9 cellular contexts compared by ENCODE assay signal in the genomic region with DNA sequence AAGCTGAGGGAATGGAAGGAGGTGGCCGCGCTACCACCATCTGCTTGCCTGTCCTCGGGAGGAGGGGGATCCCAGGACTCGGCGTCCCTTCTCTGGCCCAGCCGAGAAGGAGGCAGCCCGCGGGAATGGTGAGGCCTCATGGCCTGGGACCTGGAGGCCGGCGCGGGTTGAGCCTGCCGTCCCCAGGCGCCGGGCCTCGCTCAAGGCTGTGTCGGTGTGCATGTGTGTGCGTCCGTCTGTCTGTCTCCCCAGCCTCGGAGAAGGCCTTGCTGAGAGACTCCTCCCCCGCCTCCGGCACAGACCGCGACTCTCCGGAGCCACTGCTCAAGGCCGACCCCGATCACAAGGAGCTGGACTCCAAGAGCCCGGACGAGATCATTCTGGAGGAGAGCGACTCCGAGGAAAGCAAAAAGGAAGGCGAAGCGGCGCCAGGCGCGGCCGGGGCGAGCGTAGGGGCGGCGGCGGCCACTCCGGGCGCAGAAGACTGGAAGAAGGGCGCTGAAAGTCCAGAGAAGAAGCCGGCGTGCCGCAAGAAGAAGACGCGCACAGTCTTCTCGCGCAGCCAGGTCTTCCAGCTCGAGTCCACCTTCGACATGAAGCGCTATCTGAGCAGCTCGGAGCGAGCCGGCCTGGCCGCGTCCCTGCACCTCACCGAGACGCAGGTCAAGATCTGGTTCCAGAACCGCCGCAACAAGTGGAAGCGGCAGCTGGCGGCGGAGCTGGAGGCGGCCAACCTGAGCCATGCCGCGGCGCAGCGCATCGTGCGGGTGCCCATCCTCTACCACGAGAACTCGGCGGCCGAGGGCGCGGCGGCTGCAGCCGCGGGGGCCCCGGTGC. TPM values are rescaled to one million over a fixed set of nuclear protein-coding genes. Genes with fewer than 3 reads are reported as not detected.
DNase-seq lines count a peak whose midpoint lies in the region; ATAC-seq and TF ChIP-seq lines count a peak whose summit lies in the region.
"Had no signal": no experiment of that assay in that cellular context is flagged by ENCODE, and none has a peak within 500 bp of the region (broad histone marks: within the 10 kb centered on the region; RNA-seq: fewer than 3 reads in every experiment).

No MANE protein-coding gene starts in this region.

- no peaks in the 10 kb centered on the region for H3K9me3 Mint-ChIP-seq in activated CD8-positive, alpha-beta memory T cell treated with anti-CD3 and anti-CD28 coated beads, Interleukin-2, amount 10 ng/mL, durations not matched to agents 7 days and 5 days (ENCODE audit: low read depth)

- DNase-seq in heart right ventricle (no peak), cardiac septum (ENCODE audit: low spot score) (no peak), islet precursor cell (peak; percentile 69), G401 (ENCODE audit: low spot score) (no peak), cerebellar cortex (ENCODE audit: low spot score) (no peak)
- no peak for DNase-seq in activated CD8-positive, alpha-beta memory T cell treated with anti-CD3 and anti-CD28 coated beads, Interleukin-2, amount 10 ng/mL, durations not matched to agents 7 days and 5 days
- DNase-seq: transverse colon had no signal

- H3K4me3 ChIP-seq in heart right ventricle (peak overlapping the region; percentile 1 to 51 (median 34)), urinary bladder (ENCODE audit: low read depth, low read length) (peak overlapping the region; percentile 17)

- no peak overlapping the region for H3K27ac ChIP-seq in heart right ventricle
- H3K27ac ChIP-seq in urinary bladder (ENCODE audit: low read depth) = no peak overlapping the region
- H3K27ac ChIP-seq: transverse colon had no signal

- H3K4me3 Mint-ChIP-seq in activated CD8-positive, alpha-beta memory T cell treated with anti-CD3 and anti-CD28 coated beads, Interleukin-2, amount 10 ng/mL, durations not matched to agents 7 days and 5 days = peak overlapping the region; percentile 51

- ATAC-seq in heart right ventricle (no peak), HG03175 (IDR thresholded peaks at IDR 0.05; ENCODE audit: unreplicated experiment) (no peak)
- ATAC-seq in activated CD8-positive, alpha-beta memory T cell treated with anti-CD3 and anti-CD28 coated beads, Interleukin-2, amount 10 ng/mL, durations not matched to agents 7 days and 5 days = no peak

- no peaks in the 10 kb centered on the region for H3K9me3 ChIP-seq in heart right ventricle
- H3K9me3 ChIP-seq: transverse colon had no signal

- 1% methylated on average over 83 of the region's 83 CpGs for WGBS in heart right ventricle, 2 donors
- WGBS in urinary bladder = 1% methylated on average over 83 of the region's 83 CpGs

- no peak for TF ChIP-seq CTCF in heart right ventricle (IDR thresholded peaks at IDR 0.05)

- intact Hi-C loops in heart right ventricle (cut with DNase I) (loop anchor here in 3 of 10 donors (10.0 kb wide), 2 partner anchors 248 to 828 kb away; no protein-coding TSS in a partner anchor), cardiac septum (cut with DNase I) (no loop called here)

- H3K36me3 Mint-ChIP-seq in activated CD8-positive, alpha-beta memory T cell treated with anti-CD3 and anti-CD28 coated beads, Interleukin-2, amount 10 ng/mL, durations not matched to agents 7 days and 5 days = peaks cover 5% of the 10 kb centered on the region

- no peaks in the 10 kb centered on the region for H3K36me3 ChIP-seq in heart right ventricle
- H3K36me3 ChIP-seq in urinary bladder (ENCODE audit: insufficient read depth) = no peaks in the 10 kb centered on the region
- H3K36me3 ChIP-seq: transverse colon had no signal

- peak overlapping the region; percentile 82 for H3K27ac Mint-ChIP-seq in activated CD8-positive, alpha-beta memory T cell treated with anti-CD3 and anti-CD28 coated beads, Interleukin-2, amount 10 ng/mL, durations not matched to agents 7 days and 5 days

- peaks cover 91 to 100% (median 100%) of the 10 kb centered on the region in 7 donors for H3K27me3 ChIP-seq in heart right ventricle

- H3K4me1 ChIP-seq in heart right ventricle (peaks cover 29 to 70% (median 61%) of the 10 kb centered on the region in 9 donors), urinary bladder (ENCODE audit: insufficient read depth) (no peaks in the 10 kb centered on the region)

- in situ Hi-C loops in G401 (cut with HindIII; ENCODE audit: low sequenced_read_pairs) = no loop called here

- CTCF ChIA-PET in activated CD8-positive, alpha-beta memory T cell treated with anti-CD3 and anti-CD28 coated beads, Interleukin-2, amount 10 ng/mL, durations not matched to agents 7 days and 5 days (lab: Charles Lee) = interaction anchor here (5.2 kb wide), 1 partner anchor 13 kb away, joined by 26 read pairs; no protein-coding TSS in a partner anchor

- peaks cover 35% of the 10 kb centered on the region for H3K4me1 Mint-ChIP-seq in activated CD8-positive, alpha-beta memory T cell treated with anti-CD3 and anti-CD28 coated beads, Interleukin-2, amount 10 ng/mL, durations not matched to agents 7 days and 5 days

- peaks cover 91% of the 10 kb centered on the region for H3K27me3 Mint-ChIP-seq in activated CD8-positive, alpha-beta memory T cell treated with anti-CD3 and anti-CD28 coated beads, Interleukin-2, amount 10 ng/mL, durations not matched to agents 7 days and 5 days

RNA-seq across cellular contexts. Expression of a gene that starts 1.3 kb away (rescaled TPM):
- total RNA-seq in heart right ventricle (not detected), cardiac septum (not detected), urinary bladder (not detected)
- polyA plus RNA-seq in heart right ventricle (not detected), urinary bladder (not detected)
- total RNA-seq in activated CD8-positive, alpha-beta memory T cell treated with anti-CD3 and anti-CD28 coated beads, Interleukin-2, amount 10 ng/mL, durations not matched to agents 7 days and 5 days = not detected
- total RNA-seq in G401 (2014; rRNA removed; shearing (Covaris generic)) = not detected in 2 replicates

RNA-seq across cellular contexts. Expression of a gene that starts 10.9 kb away (rescaled TPM):
- total RNA-seq in heart right ventricle = not detected
- not detected for polyA plus RNA-seq in heart right ventricle
- total RNA-seq in cardiac septum = not detected
- not detected for total RNA-seq in activated CD8-positive, alpha-beta memory T cell treated with anti-CD3 and anti-CD28 coated beads, Interleukin-2, amount 10 ng/mL, durations not matched to agents 7 days and 5 days
- total RNA-seq in urinary bladder = not detected
- not detected for polyA plus RNA-seq in urinary bladder
- not detected in 2 replicates for total RNA-seq in G401 (2014; rRNA removed; shearing (Covaris generic))

RNA-seq across cellular contexts. Expression of a gene that starts 17.2 kb away (rescaled TPM):
- total RNA-seq in heart right ventricle (10 to 100 TPM; 24.4 to 40.9 (median 30.4) TPM), cardiac septum (30.6 TPM), urinary bladder (115 TPM)
- polyA plus RNA-seq in heart right ventricle (10 to 100 TPM; 11.4 to 42.0 TPM), urinary bladder (69.8 TPM)
- 100 to 1,000 TPM; 282 to 319 TPM for total RNA-seq in activated CD8-positive, alpha-beta memory T cell treated with anti-CD3 and anti-CD28 coated beads, Interleukin-2, amount 10 ng/mL, durations not matched to agents 7 days and 5 days
- total RNA-seq in G401 (2014; rRNA removed; shearing (Covaris generic)) = 101 and 157 TPM in 2 replicates
